Comparison of ENCODE assay signal across 20 cellular contexts in the genomic region with DNA sequence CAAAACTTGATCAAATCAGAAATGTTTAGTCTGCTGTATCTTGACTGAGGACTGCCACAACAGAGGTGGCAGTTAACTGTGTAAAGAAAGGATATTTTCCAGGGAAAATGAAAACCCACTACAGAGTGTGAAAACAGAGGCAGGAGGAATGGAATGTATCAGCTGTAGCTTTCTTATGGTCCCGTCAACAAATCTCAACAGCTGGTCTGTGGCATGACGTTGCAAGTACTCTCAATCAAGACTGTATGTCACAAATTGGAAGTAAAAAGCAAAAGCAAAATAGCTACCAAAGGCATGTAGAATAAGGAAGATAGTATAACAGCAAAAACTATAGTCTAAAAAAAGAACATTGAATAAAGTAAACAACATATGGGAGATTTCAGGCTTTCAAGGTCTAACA.
DNase-seq lines count a peak whose midpoint lies in the region; ATAC-seq, FAIRE-seq and TF ChIP-seq lines count a peak whose summit lies in the region.
"Had no signal": no experiment of that assay in that cellular context is flagged by ENCODE, and none has a peak within 500 bp of the region (broad histone marks: within the 10 kb centered on the region; RNA-seq: fewer than 3 reads in every experiment).

No MANE protein-coding gene starts in this region.

- DNase-seq in DMS79 treated with DMSO at 0.1 percent for 48 hours (lab: John Stamatoyannopoulos, UW) (peak; percentile 6), DMS79 (lab: John Stamatoyannopoulos, UW) (no peak), K562 (ENCODE audit: extremely low read depth in 1 of 4, low spot score in 3 of 4) (no peak), left kidney (ENCODE audit: low read depth, low spot score) (peak; percentile 39), head of caudate nucleus (no peak), mesenteric fat pad (ENCODE audit: low spot score) (no peak)
- no peak for DNase-seq in activated CD4-positive, CD25-positive, alpha-beta regulatory T cell treated with anti-CD3 and anti-CD28 coated beads, Interleukin-2, amount 50 U/mL, for 72 hours
- DNase-seq: activated CD8-positive, alpha-beta T cell treated with anti-CD3 and anti-CD28 coated beads, Interleukin-2, amount 10 ng/mL, durations not matched to agents 7 days and 5 days; activated naive CD8-positive, alpha-beta T cell treated with anti-CD3 and anti-CD28 coated beads, Interleukin-2, amount 10 ng/mL, durations not matched to agents 7 days and 5 days; DMS53; effector CD8-positive, alpha-beta T cell; HCEC 1CT; left ventricle myocardium superior; NCI-H1417; transverse colon had no signal

- TF ChIP-seq RAD21 in K562 (CRISPR knock-in tag; conservative IDR thresholded peaks at IDR 0.05 in 1 of 2, IDR thresholded peaks at IDR 0.05 in 1 of 2), result no peak

- intact Hi-C loops in K562 (cut with micrococcal nuclease), result no loop called here
- intact Hi-C loops in head of caudate nucleus (cut with DNase I), result no loop called here

- no peak overlapping the region for H3K4me3 ChIP-seq in K562
- H3K4me3 ChIP-seq in skeletal muscle tissue (ENCODE audit: low read length in 3 of 3), result no peak overlapping the region
- H3K4me3 ChIP-seq: BLaER1 treated with 17β-estradiol and CSF1 and Interleukin-3, amounts not matched to agents 10 nM and 100 nM; prostate gland; transverse colon had no signal

- no peaks in the 10 kb centered on the region for H3K9me1 ChIP-seq in K562 (ENCODE audit: control insufficient read depth, insufficient read depth, low read length)

- no peak overlapping the region for H3K4me2 ChIP-seq in K562 (ENCODE audit: insufficient read depth, low read length)
- H3K4me2 ChIP-seq: BLaER1 treated with 17β-estradiol and CSF1 and Interleukin-3, amounts not matched to agents 10 nM and 100 nM had no signal

- TF ChIP-seq EP300 in K562 (IDR thresholded peaks at IDR 0.05; ENCODE audit: low read length), result no peak

- H3K27me3 ChIP-seq in K562 (ENCODE audit: control insufficient read depth in 2 of 2, insufficient read depth in 2 of 2, low read length in 2 of 2), result no peaks in the 10 kb centered on the region
- no peaks in the 10 kb centered on the region for H3K27me3 ChIP-seq in skeletal muscle tissue (ENCODE audit: control insufficient read depth in 3 of 3, insufficient read depth in 3 of 3, low read length in 3 of 3)
- H3K27me3 ChIP-seq: BLaER1 treated with 17β-estradiol and CSF1 and Interleukin-3, amounts not matched to agents 10 nM and 100 nM; transverse colon had no signal

- CTCF ChIA-PET in K562 (lab: Yijun Ruan, JAX; ENCODE audit: low intra/inter-chr PET ratio), result no interaction called here

- in situ Hi-C loops in K562 (cut with MboI), result no loop called here

- no peak for TF ChIP-seq CTCF in K562 (IDR thresholded peaks at IDR 0.05 in 2 of 3, conservative IDR thresholded peaks at IDR 0.05 in 1 of 3; ENCODE audit: insufficient read depth in 2 of 3, low read depth in 1 of 3, low read length in 3 of 3)

- peaks cover 44% of the 10 kb centered on the region for H3K79me2 ChIP-seq in K562 (ENCODE audit: control insufficient read depth, insufficient read depth, low read length)

- H3K9me3 ChIP-seq in K562 (replicated peaks; ENCODE audit: control insufficient read depth, insufficient read depth, low read depth, low read length) (no peaks in the 10 kb centered on the region), skeletal muscle tissue (ENCODE audit: control insufficient read depth in 3 of 3, low read length in 3 of 3) (no peaks in the 10 kb centered on the region)
- H3K9me3 ChIP-seq: prostate gland, transverse colon had no signal

- 91% methylated on average over 2 of the region's 2 CpGs for WGBS in K562 (ENCODE audit: insufficient coverage, low coverage, missing lambda C conversion rate)

- peak; percentile 42 for FAIRE-seq in K562 (lab: Jason Lieb, UNC)

- H3K36me3 ChIP-seq in K562 (ENCODE audit: control insufficient read depth, insufficient read depth, low read length) (peaks cover 51% of the 10 kb centered on the region), skeletal muscle tissue (ENCODE audit: control insufficient read depth in 3 of 3, insufficient read depth in 3 of 3, low read length in 3 of 3) (peaks cover 0 to 17% (median 17%) of the 10 kb centered on the region in 3 donors)
- H3K36me3 ChIP-seq: prostate gland had no signal

- H3K4me1 ChIP-seq in K562 (replicated peaks in 1 of 2; ENCODE audit: control insufficient read depth in 2 of 2, insufficient read depth in 2 of 2, low read length in 2 of 2) (peaks cover 0 to 9% of the 10 kb centered on the region in 2 experiments; a peak in 2 of 5 replicates), skeletal muscle tissue (ENCODE audit: control insufficient read depth in 3 of 3, insufficient read depth in 3 of 3, low read length in 3 of 3) (peaks cover 0 to 10% (median 0%) of the 10 kb centered on the region in 3 donors)
- H3K4me1 ChIP-seq: prostate gland had no signal

- no peak overlapping the region for H2AFZ ChIP-seq in K562 (ENCODE audit: low read depth, low read length)

- H3K27ac ChIP-seq in K562 (ENCODE audit: extremely low read depth, low read depth, low read length) (no peak overlapping the region), skeletal muscle tissue (ENCODE audit: low read depth, low read length) (peak overlapping the region; percentile 43)
- H3K27ac ChIP-seq: 22Rv1; BLaER1 treated with 17β-estradiol and CSF1 and Interleukin-3, amounts not matched to agents 10 nM and 100 nM; prostate gland; transverse colon; VCaP had no signal

- H4K20me1 ChIP-seq in K562 (replicated peaks; ENCODE audit: control insufficient read depth, insufficient read depth, low read length), result no peaks in the 10 kb centered on the region

- TF ChIP-seq POLR2A in K562 (conservative IDR thresholded peaks at IDR 0.05), result no peak

- POLR2A ChIA-PET in K562 (lab: Yijun Ruan, JAX), result interaction anchor here (2.4 kb wide), 1 partner anchor 9 kb away, joined by 10 read pairs; no protein-coding TSS in a partner anchor

- no peak overlapping the region for H3K9ac ChIP-seq in K562 (ENCODE audit: insufficient read depth in 1 of 2, low read depth in 2 of 2, low read length in 2 of 2)
- no peak overlapping the region for H3K9ac ChIP-seq in skeletal muscle tissue (ENCODE audit: low read depth in 1 of 3, low read length in 3 of 3)
- H3K9ac ChIP-seq: BLaER1 treated with 17β-estradiol and CSF1 and Interleukin-3, amounts not matched to agents 10 nM and 100 nM had no signal

- ATAC-seq in K562, result no peak
- ATAC-seq: activated CD8-positive, alpha-beta T cell treated with anti-CD3 and anti-CD28 coated beads, Interleukin-2, amount 10 ng/mL, durations not matched to agents 7 days and 5 days; left ventricle myocardium superior had no signal

- BruUV-seq in K562 (replicated peaks; lab: Mats Ljungman, UMichigan), result no TSS peak

TF ChIP-seq in K562, 482 proteins besides CTCF, POLR2A, EP300 and RAD21:
- TF ChIP-seq, protein P1, sequence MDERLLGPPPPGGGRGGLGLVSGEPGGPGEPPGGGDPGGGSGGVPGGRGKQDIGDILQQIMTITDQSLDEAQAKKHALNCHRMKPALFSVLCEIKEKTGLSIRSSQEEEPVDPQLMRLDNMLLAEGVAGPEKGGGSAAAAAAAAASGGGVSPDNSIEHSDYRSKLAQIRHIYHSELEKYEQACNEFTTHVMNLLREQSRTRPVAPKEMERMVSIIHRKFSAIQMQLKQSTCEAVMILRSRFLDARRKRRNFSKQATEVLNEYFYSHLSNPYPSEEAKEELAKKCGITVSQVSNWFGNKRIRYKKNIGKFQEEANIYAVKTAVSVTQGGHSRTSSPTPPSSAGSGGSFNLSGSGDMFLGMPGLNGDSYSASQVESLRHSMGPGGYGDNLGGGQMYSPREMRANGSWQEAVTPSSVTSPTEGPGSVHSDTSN (CRISPR knock-in tag; IDR thresholded peaks at IDR 0.05; ENCODE audit: low read depth), result no peak
- TF ChIP-seq, protein P1 (tag; conservative IDR thresholded peaks at IDR 0.05; ENCODE audit: low read depth), result peak; percentile 35; the same call in 1 of the 2 replicates
- TF ChIP-seq HOXB6 (CRISPR knock-in tag; IDR thresholded peaks at IDR 0.05; ENCODE audit: borderline replicate concordance), result no peak

Comparison
In these comparisons a context has a peak if more than half of its experiments do, and no peak if none do; other contexts are left out.
1. DNase-seq: peak in DMS79 treated with DMSO at 0.1 percent for 48 hours (single experiment) and left kidney (single experiment); none in DMS79 (single experiment), K562 (0 of 4), head of caudate nucleus (0 of 42), activated CD4-positive, CD25-positive, alpha-beta regulatory T cell treated with anti-CD3 and anti-CD28 coated beads, Interleukin-2, amount 50 U/mL, for 72 hours (single experiment) and mesenteric fat pad (single experiment).